In genomic region chr5:122263352-122264030, GRCh38 we compare ENCODE assay signal across 1 cellular context.
TF ChIP-seq lines count a peak whose summit lies in the region.

No MANE protein-coding gene starts in this region.

TF ChIP-seq in IMR-90, 13 proteins besides CTCF, POLR2A, EP300 and RAD21 (continued from another document):
- no peak for TF ChIP-seq USF2 (IDR thresholded peaks at IDR 0.05; ENCODE audit: low read depth, low read length)
- no peak for TF ChIP-seq CEBPB (IDR thresholded peaks at IDR 0.05; ENCODE audit: low read depth, low read length)
- no peak for TF ChIP-seq CHD1 (IDR thresholded peaks at IDR 0.05; ENCODE audit: low read depth, low read length)
